Comparison of ENCODE assay signal across 19 cellular contexts in the genomic region with DNA sequence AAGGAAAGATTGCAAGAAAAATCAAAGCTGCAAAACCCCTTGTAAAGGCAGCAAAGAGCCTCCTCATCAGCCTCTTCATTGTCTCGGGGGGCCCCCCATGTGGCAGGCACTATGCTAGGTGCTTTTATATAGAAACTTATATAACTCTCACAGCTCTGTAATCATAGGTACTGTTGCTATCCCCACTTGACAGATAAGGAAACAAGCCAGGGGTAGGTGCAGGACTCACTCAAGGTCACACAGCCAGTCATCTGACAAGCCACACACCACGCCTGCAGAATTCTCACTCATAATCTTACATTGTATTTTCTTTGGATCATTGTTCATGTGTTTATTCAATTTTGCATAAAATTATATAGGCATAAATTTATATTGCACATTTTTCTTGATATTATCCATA.
DNase-seq lines count a peak whose midpoint lies in the region; ATAC-seq and TF ChIP-seq lines count a peak whose summit lies in the region.
"Had no signal": no experiment of that assay in that cellular context is flagged by ENCODE, and none has a peak within 500 bp of the region (broad histone marks: within the 10 kb centered on the region; RNA-seq: fewer than 3 reads in every experiment).

No MANE protein-coding gene starts in this region.

- peak overlapping the region in 8 of 12 donors; percentile 20 to 63 (median 48) for H3K27ac ChIP-seq in heart left ventricle
- no peak overlapping the region for H3K27ac ChIP-seq in right cardiac atrium (ENCODE audit: low read length)
- peak overlapping the region; percentile 93 for H3K27ac ChIP-seq in WERI-Rb-1
- no peak overlapping the region for H3K27ac ChIP-seq in trophoblast cell (ENCODE audit: low read depth, low read length)
- H3K27ac ChIP-seq: 22Rv1; A549; BLaER1 treated with 17β-estradiol and CSF1 and Interleukin-3, amounts not matched to agents 10 nM and 100 nM; C4-2B had no signal

- no peak overlapping the region for H2BK12ac ChIP-seq in trophoblast cell (ENCODE audit: low read length)

- no peaks in the 10 kb centered on the region for H3K9me3 ChIP-seq in heart left ventricle
- no peaks in the 10 kb centered on the region for H3K9me3 ChIP-seq in right cardiac atrium (ENCODE audit: control insufficient read depth, low read length)
- H3K9me3 ChIP-seq in WERI-Rb-1 (ENCODE audit: severe bottlenecking) = no peaks in the 10 kb centered on the region
- no peaks in the 10 kb centered on the region for H3K9me3 ChIP-seq in trophoblast cell (ENCODE audit: insufficient read depth, low read depth, low read length)
- H3K9me3 ChIP-seq: A549; BLaER1 treated with 17β-estradiol and CSF1 and Interleukin-3, amounts not matched to agents 10 nM and 100 nM; Caco-2 had no signal

- no peak overlapping the region for H3K18ac ChIP-seq in trophoblast cell (ENCODE audit: low read length)

- WGBS in heart left ventricle, 4 donors = 50 to 61% (median 54%) methylated on average over 2 of the region's 2 CpGs
- WGBS in right cardiac atrium = 80% methylated on average over 2 of the region's 2 CpGs
- no CpG with 5 or more reads among the region's 2 CpGs for WGBS in trophoblast cell (ENCODE audit: extremely low coverage, insufficient coverage, insufficient read length)

- no peak overlapping the region for H4K8ac ChIP-seq in trophoblast cell (ENCODE audit: low read depth, low read length)

- no peak for TF ChIP-seq POLR2A in heart left ventricle (IDR thresholded peaks at IDR 0.05)

- H2AK5ac ChIP-seq in trophoblast cell (ENCODE audit: low read length) = no peak overlapping the region

- no peaks in the 10 kb centered on the region for H3K79me2 ChIP-seq in trophoblast cell (ENCODE audit: control insufficient read depth, insufficient read depth, low read length, poor library complexity)

- peaks cover 0 to 29% (median 5%) of the 10 kb centered on the region in 12 donors for H3K4me1 ChIP-seq in heart left ventricle
- H3K4me1 ChIP-seq in right cardiac atrium (ENCODE audit: control insufficient read depth, insufficient read depth, low read length) = peaks cover 4% of the 10 kb centered on the region
- H3K4me1 ChIP-seq in trophoblast cell (ENCODE audit: control insufficient read depth in 1 of 2, insufficient read depth in 2 of 2, low read length in 2 of 2) = no peaks in the 10 kb centered on the region
- H3K4me1 ChIP-seq: A549, Caco-2 had no signal

- intact Hi-C loops in Right ventricle myocardium inferior (cut with DNase I) (no loop called here), cardiac septum (cut with DNase I) (no loop called here), heart left ventricle (cut with DNase I) (no loop called here), right cardiac atrium (cut with DNase I) (no loop called here), left ventricle myocardium superior (cut with micrococcal nuclease) (no loop called here)

- no peak overlapping the region for H3K9ac ChIP-seq in trophoblast cell (ENCODE audit: low read length)
- H3K9ac ChIP-seq: BLaER1 treated with 17β-estradiol and CSF1 and Interleukin-3, amounts not matched to agents 10 nM and 100 nM had no signal

- H2BK120ac ChIP-seq in trophoblast cell (ENCODE audit: insufficient read depth, low read length, poor library complexity) = no peak overlapping the region

- H2AFZ ChIP-seq in trophoblast cell (ENCODE audit: insufficient read depth, low read length, poor library complexity) = no peak overlapping the region

- DNase-seq in Right ventricle myocardium inferior (ENCODE audit: missing footprints) (no peak), cardiac septum (ENCODE audit: low spot score) (no peak), heart left ventricle (no peak), right cardiac atrium (no peak), WERI-Rb-1 (no peak), left ventricle myocardium superior (no peak), trophoblast cell (no peak), NK-92 (lab: John Stamatoyannopoulos, UW; ENCODE audit: unreplicated experiment) (no peak)
- DNase-seq: AML-193; Caco-2; Calu3; CD4-positive, alpha-beta T cell; CD8-positive, alpha-beta T cell; DMS79 treated with DMSO at 0.1 percent for 48 hours; GF-D8 had no signal

- no peak overlapping the region for H3K4me3 ChIP-seq in heart left ventricle
- no peak overlapping the region for H3K4me3 ChIP-seq in right cardiac atrium (ENCODE audit: low read length)
- no peak overlapping the region for H3K4me3 ChIP-seq in WERI-Rb-1 (ENCODE audit: low read depth, low read length)
- H3K4me3 ChIP-seq in trophoblast cell (ENCODE audit: low read depth, low read length) = no peak overlapping the region
- H3K4me3 ChIP-seq: A549; BLaER1 treated with 17β-estradiol and CSF1 and Interleukin-3, amounts not matched to agents 10 nM and 100 nM had no signal

- H3K4me2 ChIP-seq in trophoblast cell (ENCODE audit: low read length) = no peak overlapping the region
- H3K4me2 ChIP-seq: A549; BLaER1 treated with 17β-estradiol and CSF1 and Interleukin-3, amounts not matched to agents 10 nM and 100 nM had no signal

- TF ChIP-seq CTCF in heart left ventricle (IDR thresholded peaks at IDR 0.05) (no peak), WERI-Rb-1 (IDR thresholded peaks at IDR 0.05; ENCODE audit: low read depth, low read length) (no peak)

- ATAC-seq in Right ventricle myocardium inferior (peak; percentile 73), heart left ventricle (peak; percentile 38 to 77 (median 70)), right cardiac atrium (no peak), left ventricle myocardium superior (peak; percentile 86)
- ATAC-seq: A549; CD8-positive, alpha-beta T cell had no signal

- no peak overlapping the region for H4K12ac ChIP-seq in trophoblast cell (ENCODE audit: low read depth, low read length)

- H3K27me3 ChIP-seq in heart left ventricle = no peaks in the 10 kb centered on the region
- H3K27me3 ChIP-seq in right cardiac atrium (ENCODE audit: control insufficient read depth, insufficient read depth) = no peaks in the 10 kb centered on the region
- no peaks in the 10 kb centered on the region for H3K27me3 ChIP-seq in WERI-Rb-1 (ENCODE audit: insufficient read depth, low read depth, severe bottlenecking)
- H3K27me3 ChIP-seq in trophoblast cell (ENCODE audit: insufficient read depth, low read length) = no peaks in the 10 kb centered on the region
- H3K27me3 ChIP-seq: BLaER1 treated with 17β-estradiol and CSF1 and Interleukin-3, amounts not matched to agents 10 nM and 100 nM had no signal

- H3K36me3 ChIP-seq in heart left ventricle = peaks cover 0 to 41% (median 7%) of the 10 kb centered on the region in 9 donors
- H3K36me3 ChIP-seq in WERI-Rb-1 = no peaks in the 10 kb centered on the region
- no peaks in the 10 kb centered on the region for H3K36me3 ChIP-seq in trophoblast cell (ENCODE audit: control insufficient read depth in 1 of 2, insufficient read depth in 2 of 2, low read length in 2 of 2)
- H3K36me3 ChIP-seq: BLaER1 treated with 17β-estradiol and CSF1 and Interleukin-3, amounts not matched to agents 10 nM and 100 nM had no signal

- no peak overlapping the region for H4K91ac ChIP-seq in trophoblast cell (ENCODE audit: low read depth, low read length)

- H2BK5ac ChIP-seq in trophoblast cell (ENCODE audit: low read depth, low read length, poor library complexity) = no peak overlapping the region

- H3K4ac ChIP-seq in trophoblast cell (ENCODE audit: low read depth, low read length) = no peak overlapping the region

- no peak overlapping the region for H3K14ac ChIP-seq in trophoblast cell (ENCODE audit: low read length)

- no peaks in the 10 kb centered on the region for H3K79me1 ChIP-seq in trophoblast cell (ENCODE audit: low read length)

- no peak overlapping the region for H3K23ac ChIP-seq in trophoblast cell (ENCODE audit: low read length)

Comparison
In these comparisons a context has a peak if more than half of its experiments do, and no peak if none do; other contexts are left out.
1. ATAC-seq: peak in Right ventricle myocardium inferior (single experiment), heart left ventricle (4 of 4) and left ventricle myocardium superior (single experiment); none in right cardiac atrium (0 of 2).
2. H3K27ac ChIP-seq: peak in heart left ventricle (8 of 12) and WERI-Rb-1 (single experiment); none in right cardiac atrium (single experiment) and trophoblast cell (single experiment).